27 cellular contexts compared by ENCODE assay signal in the genomic region with DNA sequence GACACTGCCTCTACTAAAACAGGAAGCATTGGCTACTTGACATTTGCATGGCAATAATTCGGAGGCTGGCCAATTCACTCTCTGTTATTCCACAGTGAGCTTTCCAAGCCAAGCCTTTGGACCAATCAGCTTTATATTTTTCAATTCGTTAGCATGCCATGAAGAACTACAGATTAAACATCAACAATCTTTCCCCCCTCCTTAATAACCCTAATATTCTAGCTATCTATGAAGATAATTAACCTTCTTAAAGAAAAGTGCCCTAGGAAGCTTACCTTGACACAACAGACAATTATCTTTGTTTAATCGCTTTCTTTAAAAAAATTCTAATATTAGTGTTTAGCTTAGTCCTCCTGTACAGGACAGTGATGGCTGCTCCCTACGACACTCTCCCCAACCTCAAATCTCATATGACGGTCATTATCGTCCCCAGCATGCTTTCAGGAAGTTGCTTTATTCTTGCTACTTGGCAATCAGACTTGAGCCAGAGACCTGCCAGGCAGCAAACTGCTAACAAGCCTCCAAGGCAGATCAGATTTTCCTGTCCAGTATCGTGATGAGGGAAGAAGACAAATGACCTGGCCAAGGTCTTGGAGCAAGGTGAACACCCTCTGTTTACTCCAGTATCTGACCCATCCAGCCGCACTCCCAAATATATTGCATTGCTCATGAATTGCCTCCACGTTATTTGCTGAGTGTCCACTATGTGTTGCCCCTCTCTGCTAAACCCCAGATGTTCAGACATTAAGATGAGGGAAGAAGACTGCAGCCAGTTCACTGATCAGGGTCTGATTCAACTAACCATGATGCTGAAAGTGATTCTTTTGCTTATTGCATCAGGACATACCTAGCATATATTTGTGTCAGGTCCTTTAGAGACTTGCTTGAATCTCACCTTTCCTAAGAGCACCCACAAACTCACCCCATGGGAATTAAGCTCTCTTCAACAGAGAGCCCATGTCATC.
"Had no signal": no experiment of that assay in that cellular context is flagged by ENCODE, and none has a peak within 500 bp of the region (broad histone marks: within the 10 kb centered on the region; RNA-seq: fewer than 3 reads in every experiment).

No MANE protein-coding gene starts in this region.

- H3K9me3 Mint-ChIP-seq: activated T-cell treated with anti-CD3 and anti-CD28 coated beads, Interleukin-2, amount 50 U/mL, for 24 hours; activated T-helper 17 cell treated with anti-CD3 and anti-CD28 coated beads, Interleukin-2, amount 50 U/mL, for 72 hours; mesothelial cell of epicardium; naive thymus-derived CD8-positive, alpha-beta T cell; T-helper 2 cell treated with Interferon-gamma antibody and Interleukin-4, amounts not matched to agents 5 μg/mL and 100 μg/mL, for 36 hours had no signal

- DNase-seq: activated CD4-positive, alpha-beta T cell treated with anti-CD3 and anti-CD28 coated beads for 1 hour; activated T-cell treated with anti-CD3 and anti-CD28 coated beads, Interleukin-2, amount 50 U/mL, for 24 hours; brain microvascular endothelial cell; caudate nucleus; effector memory CD4-positive, alpha-beta T cell; foreskin melanocyte; left ventricle myocardium superior; mammary epithelial cell; naive thymus-derived CD8-positive, alpha-beta T cell; ovary; right cardiac atrium; stimulated activated CD4-positive, alpha-beta T cell treated with anti-CD3 and anti-CD28 coated beads, Interleukin-1b, Interleukin-23, amount 100 ng/mL, for 48 hours; stomach; transverse colon; WERI-Rb-1 had no signal

- H3K4me3 Mint-ChIP-seq: activated naive CD8-positive, alpha-beta T cell; activated T-cell treated with anti-CD3 and anti-CD28 coated beads, Interleukin-2, amount 50 U/mL, for 24 hours; activated T-helper 17 cell treated with anti-CD3 and anti-CD28 coated beads, Interleukin-2, amount 50 U/mL, for 72 hours; mesothelial cell of epicardium; naive thymus-derived CD8-positive, alpha-beta T cell; T-helper 2 cell treated with Interferon-gamma antibody and Interleukin-4, amounts not matched to agents 5 μg/mL and 100 μg/mL, for 36 hours had no signal

- ATAC-seq: activated T-helper 17 cell treated with anti-CD3 and anti-CD28 coated beads, Interleukin-2, amount 50 U/mL, for 72 hours; esophagus mucosa; left ventricle myocardium superior; naive thymus-derived CD8-positive, alpha-beta T cell; right cardiac atrium had no signal

- H3K27ac Mint-ChIP-seq: activated naive CD8-positive, alpha-beta T cell; activated T-cell treated with anti-CD3 and anti-CD28 coated beads, Interleukin-2, amount 50 U/mL, for 24 hours; activated T-helper 17 cell treated with anti-CD3 and anti-CD28 coated beads, Interleukin-2, amount 50 U/mL, for 72 hours; mesothelial cell of epicardium; naive thymus-derived CD8-positive, alpha-beta T cell; T-helper 2 cell treated with Interferon-gamma antibody and Interleukin-4, amounts not matched to agents 5 μg/mL and 100 μg/mL, for 36 hours had no signal

- H3K36me3 ChIP-seq: adrenal gland, ascending aorta, brain microvascular endothelial cell, ovary, prostate gland, stomach, suprapubic skin, transverse colon, WERI-Rb-1 had no signal

- H3K4me1 Mint-ChIP-seq: activated T-helper 17 cell treated with anti-CD3 and anti-CD28 coated beads, Interleukin-2, amount 50 U/mL, for 72 hours had no signal

- H3K4me3 ChIP-seq: adrenal gland, ascending aorta, ovary, prostate gland, stomach, suprapubic skin, transverse colon had no signal

- FAIRE-seq: colon, endothelial cell of umbilical vein, urothelium cell line had no signal

- H3K4me1 ChIP-seq: adrenal gland, ascending aorta, prostate gland, transverse colon had no signal

- H3K27ac ChIP-seq: adrenal gland, ascending aorta, brain microvascular endothelial cell, ovary, prostate gland, stomach, suprapubic skin, transverse colon, WERI-Rb-1 had no signal

- H3K36me3 Mint-ChIP-seq: activated naive CD8-positive, alpha-beta T cell; mesothelial cell of epicardium; naive thymus-derived CD8-positive, alpha-beta T cell had no signal

- H3K27me3 Mint-ChIP-seq: activated naive CD8-positive, alpha-beta T cell; activated T-cell treated with anti-CD3 and anti-CD28 coated beads, Interleukin-2, amount 50 U/mL, for 24 hours; activated T-helper 17 cell treated with anti-CD3 and anti-CD28 coated beads, Interleukin-2, amount 50 U/mL, for 72 hours; naive thymus-derived CD8-positive, alpha-beta T cell had no signal

- H3K9me3 ChIP-seq: adrenal gland, ascending aorta, ovary, prostate gland, stomach, suprapubic skin, transverse colon had no signal
